ENCODE assay signal across 19 cellular contexts in the genomic region with DNA sequence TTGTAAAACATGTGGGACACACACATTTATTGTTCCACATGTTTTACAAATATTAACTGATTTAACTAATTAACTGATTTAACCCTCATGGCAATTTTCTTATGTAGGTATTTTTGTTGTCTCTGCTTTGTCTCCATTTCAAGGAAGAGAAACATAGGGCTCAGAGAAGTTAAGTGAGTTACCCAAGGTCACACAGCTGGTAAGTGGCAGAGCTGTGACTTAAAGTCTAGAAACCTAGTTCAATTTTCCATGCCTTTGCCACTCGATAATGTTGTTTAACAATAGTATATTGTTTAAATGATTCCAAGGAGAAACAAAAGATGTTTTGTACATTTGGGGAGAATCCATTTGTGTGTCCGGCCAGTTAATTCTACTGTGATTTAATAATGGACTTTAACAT.
DNase-seq lines count a peak whose midpoint lies in the region; ATAC-seq, FAIRE-seq and TF ChIP-seq lines count a peak whose summit lies in the region.
"Had no signal": no experiment of that assay in that cellular context is flagged by ENCODE, and none has a peak within 500 bp of the region (broad histone marks: within the 10 kb centered on the region; RNA-seq: fewer than 3 reads in every experiment).

No MANE protein-coding gene starts in this region.

- CTCF ChIA-PET in PC-3 (lab: Charles Lee), result no interaction called here
- CTCF ChIA-PET in H1 (lab: Charles Lee; ENCODE audit: partially characterized antibody), result interaction anchor here (1.2 to 1.6 kb wide), 2 partner anchors 10 to 14 kb away, joined by 3 read pairs; no protein-coding TSS in a partner anchor

- H3K9me3 ChIP-seq in HUES48 (ENCODE audit: control insufficient read depth, insufficient read depth, low read length), result no peaks in the 10 kb centered on the region
- no peaks in the 10 kb centered on the region for H3K9me3 ChIP-seq in PC-3 (ENCODE audit: low read length)
- no peaks in the 10 kb centered on the region for H3K9me3 ChIP-seq in H1 (ENCODE audit: insufficient read depth in 2 of 2, low read depth in 1 of 2, low read length in 1 of 2)
- H3K9me3 ChIP-seq: Caco-2 had no signal

- H2AFZ ChIP-seq in PC-3 (ENCODE audit: low read length), result no peak overlapping the region
- no peak overlapping the region for H2AFZ ChIP-seq in H1 (ENCODE audit: low read length)

- peaks cover under 1% of the 10 kb centered on the region; the same call in 1 of the 2 replicates for H3K23me2 ChIP-seq in H1 (ENCODE audit: low read depth, low read length)

- ATAC-seq in PC-3 (no peak), HG02938 (IDR thresholded peaks at IDR 0.05; ENCODE audit: unreplicated experiment) (no peak)

- H2BK12ac ChIP-seq in H1 (ENCODE audit: low read depth, low read length), result no peak overlapping the region

- no peaks in the 10 kb centered on the region for H3F3A ChIP-seq in PC-3 (ENCODE audit: low read length, unreplicated experiment)

- H3K9me2 ChIP-seq in PC-3 (replicated peaks; ENCODE audit: low read length), result no peaks in the 10 kb centered on the region

- H3K18ac ChIP-seq in H1 (ENCODE audit: extremely low read depth, low read length) (no peak overlapping the region; the same call in 1 of the 2 replicates), mesendoderm (ENCODE audit: low read length) (no peak overlapping the region)

- no peaks in the 10 kb centered on the region for H3K79me2 ChIP-seq in PC-3 (ENCODE audit: low read length)
- no peaks in the 10 kb centered on the region for H3K79me2 ChIP-seq in H1 (ENCODE audit: control insufficient read depth in 1 of 2, insufficient read depth in 2 of 2, low read length in 2 of 2)
- no peaks in the 10 kb centered on the region for H3K79me2 ChIP-seq in mesendoderm (ENCODE audit: control insufficient read depth, insufficient read depth, low read length)

- no peak overlapping the region for H3K14ac ChIP-seq in H1 (ENCODE audit: insufficient read length)

- intact Hi-C loops in PC-3 (cut with micrococcal nuclease), result no loop called here

- FAIRE-seq in H1 (lab: Jason Lieb, UNC), result no peak
- FAIRE-seq: A204.1, D721Med, G401.6, GM12891, GM19239, H54 had no signal

- H4K20me1 ChIP-seq in PC-3 (ENCODE audit: low read length) (no peaks in the 10 kb centered on the region), H1 (replicated peaks in 1 of 2; ENCODE audit: control insufficient read depth in 1 of 2, insufficient read depth in 2 of 2, low read length in 2 of 2) (no peaks in the 10 kb centered on the region)

- DNase-seq in PC-3 (no peak), H1 (ENCODE audit: low read depth in 1 of 2, low spot score in 2 of 2) (no peak), mesendoderm (no peak), coronary artery (ENCODE audit: low spot score) (no peak), NAMALWA (ENCODE audit: low spot score) (no peak), nucleus accumbens (lab: John Stamatoyannopoulos, UW) (no peak)
- DNase-seq: AML-193; Caco-2; CD4-positive, alpha-beta T cell; KBM-7 had no signal

- H3K56ac ChIP-seq in H1 (replicated peaks; ENCODE audit: insufficient read length, low read depth, low read length) (no peak overlapping the region), mesendoderm (ENCODE audit: low read length) (no peak overlapping the region)

- BruUV-seq in PC-3 (replicated peaks; lab: Mats Ljungman, UMichigan), result TSS peak; percentile 88

- H2BK5ac ChIP-seq in H1 (ENCODE audit: low read depth, low read length) (no peak overlapping the region), mesendoderm (ENCODE audit: low read length) (no peak overlapping the region)

- no peak overlapping the region for H4K91ac ChIP-seq in H1 (replicated peaks; ENCODE audit: insufficient read length, low read length)

- H3K27me3 ChIP-seq in HUES48 (ENCODE audit: control insufficient read depth, insufficient read depth, low read length) (no peaks in the 10 kb centered on the region), PC-3 (ENCODE audit: low read length) (no peaks in the 10 kb centered on the region), H1 (replicated peaks in 1 of 4; ENCODE audit: control insufficient read depth in 3 of 4, extremely low read depth in 1 of 4, insufficient read depth in 3 of 4, low read length in 3 of 4) (no peaks in the 10 kb centered on the region), mesendoderm (ENCODE audit: insufficient read depth, low read length, poor library complexity) (no peaks in the 10 kb centered on the region)

- TF ChIP-seq POLR2A in H1 (IDR thresholded peaks at IDR 0.05; ENCODE audit: control extremely low read depth in 1 of 2, low read depth in 2 of 2, low read length in 2 of 2), result no peak

- H3K79me1 ChIP-seq in H1 (ENCODE audit: low read depth, low read length) (no peaks in the 10 kb centered on the region), mesendoderm (ENCODE audit: low read length) (no peaks in the 10 kb centered on the region)

- H3K4ac ChIP-seq in H1 (replicated peaks; ENCODE audit: insufficient read length, low read depth, low read length), result no peak overlapping the region
- H3K4ac ChIP-seq in mesendoderm (ENCODE audit: low read depth, low read length), result no peak overlapping the region

- H3K4me1 ChIP-seq in HUES48 (ENCODE audit: control insufficient read depth, insufficient read depth, low read length), result peaks cover 10% of the 10 kb centered on the region
- H3K4me1 ChIP-seq in PC-3 (ENCODE audit: insufficient read depth, low read length), result peaks cover 27% of the 10 kb centered on the region
- H3K4me1 ChIP-seq in H1 (replicated peaks in 1 of 4; ENCODE audit: control insufficient read depth in 3 of 4, insufficient read depth in 4 of 4, low read length in 3 of 4), result peaks cover 0 to 12% (median 6%) of the 10 kb centered on the region in 4 experiments; a peak in 4 of 7 replicates
- no peaks in the 10 kb centered on the region for H3K4me1 ChIP-seq in mesendoderm (ENCODE audit: control insufficient read depth, low read depth, low read length)
- H3K4me1 ChIP-seq: Caco-2 had no signal

- H4K5ac ChIP-seq in H1 (ENCODE audit: insufficient read length, low read depth, low read length) (no peak overlapping the region), mesendoderm (ENCODE audit: low read length) (no peak overlapping the region)

- no peak overlapping the region for H2BK120ac ChIP-seq in H1 (replicated peaks; ENCODE audit: low read depth, low read length)
- H2BK120ac ChIP-seq in mesendoderm (ENCODE audit: low read depth, low read length), result no peak overlapping the region

- H4K8ac ChIP-seq in H1 (ENCODE audit: extremely low read depth, insufficient read depth, low read length), result no peak overlapping the region
- H4K8ac ChIP-seq in mesendoderm (ENCODE audit: low read depth, low read length), result no peak overlapping the region

- H3K36me3 ChIP-seq in HUES48 (ENCODE audit: control insufficient read depth, insufficient read depth, low read length), result no peaks in the 10 kb centered on the region
- H3K36me3 ChIP-seq in PC-3 (ENCODE audit: low read depth, low read length), result no peaks in the 10 kb centered on the region
- no peaks in the 10 kb centered on the region for H3K36me3 ChIP-seq in H1 (ENCODE audit: control insufficient read depth in 2 of 4, insufficient read depth in 4 of 4, low read length in 3 of 4)
- H3K36me3 ChIP-seq in mesendoderm (ENCODE audit: control insufficient read depth, insufficient read depth, low read length), result no peaks in the 10 kb centered on the region

- H3K4me3 ChIP-seq in HUES48 (ENCODE audit: low read depth, low read length) (no peak overlapping the region), PC-3 (ENCODE audit: low read length) (no peak overlapping the region), H1 (ENCODE audit: extremely low read depth in 1 of 4, insufficient read depth in 2 of 4, low read depth in 3 of 4, low read length in 4 of 4) (no peak overlapping the region), mesendoderm (ENCODE audit: low read length) (no peak overlapping the region), coronary artery (no peak overlapping the region)

- no peak overlapping the region for H2BK20ac ChIP-seq in H1 (ENCODE audit: low read length)

- no peak for TF ChIP-seq RAD21 in H1 (IDR thresholded peaks at IDR 0.05 in 1 of 2, conservative IDR thresholded peaks at IDR 0.05 in 1 of 2; ENCODE audit: low read depth in 2 of 2, low read length in 2 of 2)

- H2AK5ac ChIP-seq in H1 (ENCODE audit: low read depth, low read length) (no peak overlapping the region), mesendoderm (ENCODE audit: low read length) (no peak overlapping the region)

- H2BK15ac ChIP-seq in H1 (ENCODE audit: low read length), result no peak overlapping the region
- H2BK15ac ChIP-seq in mesendoderm (replicated peaks; ENCODE audit: low read depth), result peak overlapping the region; percentile 74

- TF ChIP-seq CTCF in PC-3 (conservative IDR thresholded peaks at IDR 0.05; ENCODE audit: low read depth, low read length), result no peak
- TF ChIP-seq CTCF in H1 (IDR thresholded peaks at IDR 0.05; ENCODE audit: control extremely low read depth in 1 of 3, insufficient read depth in 1 of 3, low read depth in 1 of 3, low read length in 3 of 3), result no peak
- no peak for TF ChIP-seq CTCF in coronary artery (IDR thresholded peaks at IDR 0.05)

- no peak for TF ChIP-seq EP300 in H1 (IDR thresholded peaks at IDR 0.05; ENCODE audit: borderline replicate concordance in 1 of 2, low read depth in 2 of 2, low read length in 2 of 2)

- H3K27ac ChIP-seq in HUES48 (ENCODE audit: low read depth, low read length) (peak overlapping the region; percentile 6), PC-3 (ENCODE audit: low read length) (peak overlapping the region; percentile 77), H1 (ENCODE audit: low read depth, low read length) (no peak overlapping the region), mesendoderm (ENCODE audit: low read depth, low read length) (no peak overlapping the region), coronary artery (no peak overlapping the region)
- H3K27ac ChIP-seq: C4-2B had no signal

- WGBS in H1 (ENCODE audit: extremely low coverage in 1 of 2, insufficient coverage in 1 of 2, insufficient read length in 1 of 2, insufficient replicate concordance in 2 of 2, low coverage in 1 of 2, low lambda C conversion rate in 2 of 2, missing lambda C conversion rate in 1 of 2), 2 experiments, result 92% methylated on average over 2 of the region's 2 CpGs; no CpG with 5 or more reads in 1 of the 2 experiments
- no CpG with 5 or more reads among the region's 2 CpGs for WGBS in mesendoderm (ENCODE audit: extremely low coverage, insufficient coverage, low lambda C conversion rate)

- peak overlapping the region; percentile 45 for H3K4me2 ChIP-seq in PC-3 (ENCODE audit: low read length)
- no peak overlapping the region for H3K4me2 ChIP-seq in H1 (ENCODE audit: insufficient read depth in 1 of 2, low read depth in 2 of 2, low read length in 2 of 2)
- no peak overlapping the region for H3K4me2 ChIP-seq in mesendoderm (ENCODE audit: low read length)

- H3K9ac ChIP-seq in HUES48 (ENCODE audit: low read depth, low read length), result no peak overlapping the region
- peak overlapping the region; percentile 24; the same call in 1 of the 2 replicates for H3K9ac ChIP-seq in PC-3 (ENCODE audit: low read length)
- H3K9ac ChIP-seq in H1 (replicated peaks in 1 of 4; ENCODE audit: extremely low read depth in 1 of 4, low read depth in 3 of 4, low read length in 3 of 4), result no peak overlapping the region
- H3K9ac ChIP-seq in mesendoderm (ENCODE audit: low read length), result no peak overlapping the region

- no peak overlapping the region for H3K23ac ChIP-seq in H1 (ENCODE audit: insufficient read length)
- no peak overlapping the region for H3K23ac ChIP-seq in mesendoderm (ENCODE audit: low read length)

- POLR2A ChIA-PET in PC-3 (lab: Charles Lee; ENCODE audit: unreplicated experiment), result no interaction called here
- POLR2A ChIA-PET in H1 (lab: Charles Lee; ENCODE audit: partially characterized antibody), result interaction anchor here (1.1 kb wide), 1 partner anchor 15 kb away, joined by 3 read pairs; no protein-coding TSS in a partner anchor

Comparison
In these comparisons a context has a peak if more than half of its experiments do, and no peak if none do; other contexts are left out.
1. H3K27ac ChIP-seq: peak in HUES48 (single experiment) and PC-3 (single experiment); none in H1 (single experiment), mesendoderm (single experiment) and coronary artery (0 of 2).